In genomic region chr14:28779416-28779941, GRCh38 we compare ENCODE assay signal across 31 cellular contexts. TPM values are rescaled to one million over a fixed set of nuclear protein-coding genes. Genes with fewer than 3 reads are reported as not detected.
"Had no signal": no experiment of that assay in that cellular context is flagged by ENCODE, and none has a peak within 500 bp of the region (broad histone marks: within the 10 kb centered on the region; RNA-seq: fewer than 3 reads in every experiment).

No MANE protein-coding gene starts in this region.

- H3K9ac ChIP-seq: parathyroid adenoma had no signal

- H3K4me1 ChIP-seq: foreskin keratinocyte, heart left ventricle, lower lobe of right lung, parathyroid adenoma, right atrium auricular region had no signal

- H3K4me3 ChIP-seq: esophagus muscularis mucosa, gastroesophageal sphincter, heart left ventricle, hepatocyte, lower lobe of right lung, right atrium auricular region, sigmoid colon, thoracic aorta, tibial nerve, upper lobe of left lung had no signal

- H3K27ac Mint-ChIP-seq: endodermal cell; naive thymus-derived CD8-positive, alpha-beta T cell; nephron progenitor cell; progenitor cell of endocrine pancreas; stimulated activated memory B cell treated with anti-CD40 and anti-IgM and Interleukin-4, amounts not matched to agents 10 μg/mL and 1 μg/mL and 100 μg/mL, for 72 hours had no signal

- H3K27ac ChIP-seq: esophagus muscularis mucosa, foreskin keratinocyte, gastroesophageal sphincter, heart left ventricle, hepatocyte, lower lobe of right lung, parathyroid adenoma, right atrium auricular region, sigmoid colon, thoracic aorta, tibial nerve, upper lobe of left lung had no signal

- ATAC-seq: foreskin keratinocyte; gastroesophageal sphincter; heart left ventricle; left cardiac atrium; left ventricle myocardium superior; lower lobe of right lung; naive thymus-derived CD8-positive, alpha-beta T cell; stimulated activated memory B cell treated with anti-CD40 and anti-IgM and Interleukin-4, amounts not matched to agents 10 μg/mL and 1 μg/mL and 100 μg/mL, for 72 hours; stimulated activated naive CD8-positive, alpha-beta T cell treated with anti-CD3 and anti-CD28 coated beads, Interleukin-15, Interleukin-2, amounts not matched to agents 100 U/mL and 50 U/mL, for 24 hours had no signal

- H3K9me3 Mint-ChIP-seq: endodermal cell; stimulated activated memory B cell treated with anti-CD40 and anti-IgM and Interleukin-4, amounts not matched to agents 10 μg/mL and 1 μg/mL and 100 μg/mL, for 72 hours had no signal

- H3K79me2 ChIP-seq: hepatocyte, parathyroid adenoma had no signal

- DNase-seq: effector CD8-positive, alpha-beta T cell; endodermal cell; foreskin keratinocyte; heart left ventricle; left cardiac atrium; left ventricle myocardium superior; lower lobe of right lung; naive thymus-derived CD8-positive, alpha-beta T cell; nephron progenitor cell; occipital lobe; sigmoid colon; stimulated activated CD4-positive, alpha-beta T cell treated with anti-CD3 and anti-CD28 coated beads, Interleukin-4, amount 100 ng/mL, for 4 hours; stimulated activated naive CD8-positive, alpha-beta T cell treated with anti-CD3 and anti-CD28 coated beads, Interleukin-15, Interleukin-2, amounts not matched to agents 100 U/mL and 50 U/mL, for 24 hours; substantia nigra; upper lobe of left lung had no signal

- H3K36me3 ChIP-seq: esophagus muscularis mucosa, gastroesophageal sphincter, heart left ventricle, lower lobe of right lung, right atrium auricular region, sigmoid colon, thoracic aorta, tibial nerve, upper lobe of left lung had no signal

- H3K4me2 ChIP-seq: hepatocyte had no signal

- H3K4me1 Mint-ChIP-seq: stimulated activated memory B cell treated with anti-CD40 and anti-IgM and Interleukin-4, amounts not matched to agents 10 μg/mL and 1 μg/mL and 100 μg/mL, for 72 hours had no signal

- H3K36me3 Mint-ChIP-seq: stimulated activated memory B cell treated with anti-CD40 and anti-IgM and Interleukin-4, amounts not matched to agents 10 μg/mL and 1 μg/mL and 100 μg/mL, for 72 hours had no signal

- H2AFZ ChIP-seq: hepatocyte, parathyroid adenoma had no signal

- H3K4me3 Mint-ChIP-seq: endodermal cell; naive thymus-derived CD8-positive, alpha-beta T cell; nephron progenitor cell; stimulated activated memory B cell treated with anti-CD40 and anti-IgM and Interleukin-4, amounts not matched to agents 10 μg/mL and 1 μg/mL and 100 μg/mL, for 72 hours had no signal

- FAIRE-seq: colon, islet of Langerhans, urothelium cell line had no signal

- H3K9me3 ChIP-seq: esophagus muscularis mucosa, gastroesophageal sphincter, heart left ventricle, lower lobe of right lung, thoracic aorta, tibial nerve, upper lobe of left lung had no signal

RNA-seq across cellular contexts. Expression of gene FOXG1, which starts 12.9 kb away (rescaled TPM):
- total RNA-seq: fibroblast of lung; foreskin keratinocyte; heart left ventricle; hepatocyte; left cardiac atrium; left ventricle myocardium superior; lower lobe of right lung; mesenteric fat pad; myocyte; naive thymus-derived CD8-positive, alpha-beta T cell; right atrium auricular region; sigmoid colon; skeletal muscle tissue; tibial nerve; upper lobe of left lung had no signal
- polyA plus RNA-seq: fibroblast of lung; foreskin keratinocyte; heart left ventricle; hepatocyte; naive thymus-derived CD8-positive, alpha-beta T cell had no signal
